16 cellular contexts compared by ENCODE assay signal in genomic region chr1:240031009-240031408, GRCh38.
DNase-seq lines count a peak whose midpoint lies in the region; TF ChIP-seq lines count a peak whose summit lies in the region.
"Had no signal": no experiment of that assay in that cellular context is flagged by ENCODE, and none has a peak within 500 bp of the region (broad histone marks: within the 10 kb centered on the region; RNA-seq: fewer than 3 reads in every experiment).

No MANE protein-coding gene starts in this region.

- in situ Hi-C loops in astrocyte of the cerebellum (cut with HindIII; ENCODE audit: low sequenced_read_pairs): no loop called here

- no peak overlapping the region for H2AFZ ChIP-seq in ACC112 (ENCODE audit: low read length, unreplicated experiment)

- no peaks in the 10 kb centered on the region for H3K79me2 ChIP-seq in ACC112 (ENCODE audit: control insufficient read depth, insufficient read depth, low read length, unreplicated experiment)

- intact Hi-C loops in colonic mucosa (cut with DNase I): no loop called here

- H3K4me3 ChIP-seq in ACC112 (ENCODE audit: low read depth, low read length): no peak overlapping the region
- no peak overlapping the region for H3K4me3 ChIP-seq in astrocyte of the cerebellum (ENCODE audit: low read depth, low read length)
- no peak overlapping the region for H3K4me3 ChIP-seq in colonic mucosa
- H3K4me3 ChIP-seq: pancreas had no signal

- H3K27me3 ChIP-seq in ACC112 (ENCODE audit: insufficient read depth, low read length): no peaks in the 10 kb centered on the region
- no peaks in the 10 kb centered on the region for H3K27me3 ChIP-seq in colonic mucosa
- H3K27me3 ChIP-seq: BE2C, pancreas had no signal

- H3K9ac ChIP-seq in colonic mucosa (ENCODE audit: low read depth in 2 of 2, low read length in 2 of 2): no peak overlapping the region

- DNase-seq in HS-27A (ENCODE audit: low read depth) (peak; percentile 93), astrocyte of the cerebellum (ENCODE audit: low read depth) (peak; percentile 76), iris pigment epithelial cell (ENCODE audit: low read depth) (peak; percentile 99), MV-4-11 (lab: John Stamatoyannopoulos, UW) (no peak), SKM-1 treated with dmso at 0.1 percent for 144 hours (lab: John Stamatoyannopoulos, UW; ENCODE audit: unreplicated experiment) (no peak), colonic mucosa (no peak), NCI-H1092 (lab: John Stamatoyannopoulos, UW) (no peak)
- DNase-seq: activated T-cell treated with anti-CD3 and anti-CD28 coated beads, Interleukin-2, amount 50 U/mL, for 72 hours; BE2C; H7; Kasumi-1; left ventricle myocardium superior; NCI-H2227 treated with DMSO at 0.1 percent for 48 hours; pancreas; SHP77 treated with DMSO at 0.1 percent for 48 hours had no signal

- TF ChIP-seq CTCF in astrocyte of the cerebellum (IDR thresholded peaks at IDR 0.05; ENCODE audit: low read depth, low read length, missing control alignments) (no peak), colonic mucosa (IDR thresholded peaks at IDR 0.05) (no peak)

- H3K4me1 ChIP-seq in ACC112 (ENCODE audit: control insufficient read depth, insufficient read depth, low read length, unreplicated experiment) (peaks cover 36% of the 10 kb centered on the region), colonic mucosa (no peaks in the 10 kb centered on the region)
- H3K4me1 ChIP-seq: BE2C, pancreas had no signal

- no peaks in the 10 kb centered on the region for H3K9me3 ChIP-seq in colonic mucosa
- H3K9me3 ChIP-seq: BE2C, pancreas had no signal

- H3K36me3 ChIP-seq in ACC112 (ENCODE audit: insufficient read depth, low read length): no peaks in the 10 kb centered on the region
- H3K36me3 ChIP-seq in colonic mucosa: no peaks in the 10 kb centered on the region
- H3K36me3 ChIP-seq: BE2C, pancreas had no signal

- H3K27ac ChIP-seq in ACC112 (ENCODE audit: low read depth, low read length): peak overlapping the region; percentile 93
- no peak overlapping the region for H3K27ac ChIP-seq in colonic mucosa
- H3K27ac ChIP-seq: pancreas had no signal

Comparison
In these comparisons a context has a peak if more than half of its experiments do, and no peak if none do; other contexts are left out.
1. DNase-seq: peak in HS-27A (single experiment), astrocyte of the cerebellum (single experiment) and iris pigment epithelial cell (single experiment); none in MV-4-11 (single experiment), SKM-1 treated with dmso at 0.1 percent for 144 hours (single experiment), colonic mucosa (single experiment) and NCI-H1092 (single experiment).